In the genomic region with DNA sequence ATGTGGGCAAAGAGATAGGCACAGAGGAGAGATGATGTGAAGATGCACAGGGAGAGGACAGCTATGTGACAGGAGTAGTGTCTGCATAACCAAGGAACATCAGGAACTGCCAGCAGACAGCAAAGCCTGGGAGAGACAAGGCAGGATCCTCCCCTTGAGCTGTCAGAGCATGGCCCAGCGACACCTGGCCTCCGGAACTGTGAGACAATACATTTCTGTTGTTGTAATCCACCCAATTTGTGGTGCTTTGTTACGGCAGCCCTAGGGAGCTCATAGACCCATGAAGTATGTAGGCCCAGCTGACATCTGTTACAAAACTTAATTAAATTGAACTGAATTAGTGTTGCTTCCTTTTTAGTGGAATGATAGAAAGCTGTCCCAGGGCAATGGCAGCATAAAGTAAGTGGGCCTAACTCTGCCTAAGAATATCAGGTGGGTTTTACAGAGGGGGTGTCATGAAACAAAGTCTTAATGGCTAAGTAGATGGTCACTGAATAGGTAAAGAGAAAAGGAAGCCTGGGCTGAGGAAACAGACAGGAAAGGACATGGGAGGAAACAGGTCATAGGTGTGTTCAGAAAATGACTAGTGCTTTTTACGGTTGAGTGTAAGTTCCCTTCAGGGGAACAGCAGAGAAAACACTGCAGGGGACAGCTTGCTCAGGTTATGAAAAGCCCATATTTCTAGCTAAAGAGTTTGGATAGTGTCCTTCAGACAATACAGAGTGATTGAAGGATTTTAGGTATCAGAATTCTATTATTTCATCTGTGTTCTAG, we compare ENCODE assay signal across 15 cellular contexts. TPM values are rescaled to one million over a fixed set of nuclear protein-coding genes. Genes with fewer than 3 reads are reported as not detected.
"Had no signal": no experiment of that assay in that cellular context is flagged by ENCODE, and none has a peak within 500 bp of the region (broad histone marks: within the 10 kb centered on the region; RNA-seq: fewer than 3 reads in every experiment).

No MANE protein-coding gene starts in this region.

- H3K36me3 Mint-ChIP-seq: activated naive CD4-positive, alpha-beta T cell treated with anti-CD3 and anti-CD28 coated beads, Interleukin-2, amount 50 U/mL, for 24 hours; immature natural killer cell; natural killer cell treated with Interleukin-12 subunit alpha and Interleukin-12 subunit beta and Interleukin-15 and Interleukin-18, amount 100 ng/mL, for 72 hours; type B pancreatic cell had no signal

- H3K4me1 Mint-ChIP-seq: activated B cell treated with CpG ODN at 0.5 μM for 24 hours; activated naive CD4-positive, alpha-beta T cell treated with anti-CD3 and anti-CD28 coated beads, Interleukin-2, amount 50 U/mL, for 24 hours; immature natural killer cell had no signal

- H3K4me3 ChIP-seq: body of pancreas had no signal

- H3K9me3 Mint-ChIP-seq: activated B cell treated with CpG ODN at 0.5 μM for 24 hours; activated naive CD4-positive, alpha-beta T cell treated with anti-CD3 and anti-CD28 coated beads, Interleukin-2, amount 50 U/mL, for 24 hours; effector memory CD8-positive, alpha-beta T cell; immature natural killer cell; natural killer cell treated with Interleukin-12 subunit alpha and Interleukin-12 subunit beta and Interleukin-15 and Interleukin-18, amount 100 ng/mL, for 72 hours; T-helper 1 cell treated with Interleukin-12 subunit alpha and Interleukin-12 subunit beta and Interleukin-4 antibody, amounts not matched to agents 30 μg/mL and 1 μg/mL, for 36 hours; type B pancreatic cell had no signal

- H3K4me3 Mint-ChIP-seq: activated B cell treated with CpG ODN at 0.5 μM for 24 hours; activated naive CD4-positive, alpha-beta T cell treated with anti-CD3 and anti-CD28 coated beads, Interleukin-2, amount 50 U/mL, for 24 hours; effector memory CD8-positive, alpha-beta T cell; immature natural killer cell; natural killer cell treated with Interleukin-12 subunit alpha and Interleukin-12 subunit beta and Interleukin-15 and Interleukin-18, amount 100 ng/mL, for 72 hours; T-helper 1 cell treated with Interleukin-12 subunit alpha and Interleukin-12 subunit beta and Interleukin-4 antibody, amounts not matched to agents 30 μg/mL and 1 μg/mL, for 36 hours; type B pancreatic cell had no signal

- ATAC-seq: body of pancreas; effector memory CD8-positive, alpha-beta T cell; left lobe of liver; natural killer cell treated with Interleukin-12 subunit alpha and Interleukin-12 subunit beta and Interleukin-15 and Interleukin-18, amount 100 ng/mL, for 72 hours had no signal

- H3K27me3 ChIP-seq: body of pancreas had no signal

- H3K27ac Mint-ChIP-seq: activated B cell treated with CpG ODN at 0.5 μM for 24 hours; activated naive CD4-positive, alpha-beta T cell treated with anti-CD3 and anti-CD28 coated beads, Interleukin-2, amount 50 U/mL, for 24 hours; effector memory CD8-positive, alpha-beta T cell; immature natural killer cell; natural killer cell treated with Interleukin-12 subunit alpha and Interleukin-12 subunit beta and Interleukin-15 and Interleukin-18, amount 100 ng/mL, for 72 hours; T-helper 1 cell treated with Interleukin-12 subunit alpha and Interleukin-12 subunit beta and Interleukin-4 antibody, amounts not matched to agents 30 μg/mL and 1 μg/mL, for 36 hours; type B pancreatic cell had no signal

- H3K9me3 ChIP-seq: body of pancreas had no signal

- H3K27ac ChIP-seq: body of pancreas, epithelial cell of prostate had no signal

- DNase-seq: activated B cell treated with CpG ODN at 0.5 μM for 24 hours; activated T-cell treated with anti-CD3 and anti-CD28 coated beads, Interleukin-2, amount 50 U/mL, for 1 hour; body of pancreas; effector memory CD8-positive, alpha-beta T cell; hypothalamus; immature natural killer cell; mesenchymal stem cell; stimulated activated CD4-positive, alpha-beta T cell treated with anti-CD3 and anti-CD28 coated beads, Interleukin-12 subunit alpha, Interleukin-12 subunit beta, amount 100 ng/mL, for 4 hours; stimulated activated naive CD4-positive, alpha-beta T cell had no signal

RNA-seq across cellular contexts. Expression of gene RASSF10, which starts 24.8 kb away (rescaled TPM):
- total RNA-seq: activated B cell treated with CpG ODN at 0.5 μM for 24 hours; body of pancreas; left lobe of liver; natural killer cell treated with Interleukin-12 subunit alpha and Interleukin-12 subunit beta and Interleukin-15 and Interleukin-18, amount 100 ng/mL, for 72 hours had no signal
- polyA plus RNA-seq: immature natural killer cell had no signal
